Comparison of ENCODE assay signal across 16 cellular contexts in genomic region chr16:87127061-87127765, GRCh38.
DNase-seq lines count a peak whose midpoint lies in the region; ATAC-seq and TF ChIP-seq lines count a peak whose summit lies in the region.
"Had no signal": no experiment of that assay in that cellular context is flagged by ENCODE, and none has a peak within 500 bp of the region (broad histone marks: within the 10 kb centered on the region; RNA-seq: fewer than 3 reads in every experiment).

No MANE protein-coding gene starts in this region.

- H3K27me3 Mint-ChIP-seq in type B pancreatic cell: peaks cover 24% of the 10 kb centered on the region
- H3K27me3 Mint-ChIP-seq: stimulated activated naive B cell treated with anti-CD40 and anti-IgM and Interleukin-4, amounts not matched to agents 10 μg/mL and 1 μg/mL and 100 μg/mL, for 72 hours had no signal

- H3K27ac ChIP-seq in gastroesophageal sphincter: peak overlapping the region in 3 of 4 donors; percentile 17 to 48 (median 40)

- peaks cover 0 to 17% (median 6%) of the 10 kb centered on the region in 3 donors for H3K4me1 ChIP-seq in gastroesophageal sphincter

- H3K9me3 ChIP-seq in gastroesophageal sphincter: peaks cover 0 to 40% (median 0%) of the 10 kb centered on the region in 3 donors

- TF ChIP-seq EP300 in gastroesophageal sphincter (IDR thresholded peaks at IDR 0.05): no peak

- H3K9me3 Mint-ChIP-seq in type B pancreatic cell: no peaks in the 10 kb centered on the region

- H3K4me3 Mint-ChIP-seq in type B pancreatic cell: peak overlapping the region; percentile 17
- H3K4me3 Mint-ChIP-seq: naive B cell; stimulated activated naive B cell treated with anti-CD40 and anti-IgM and Interleukin-4, amounts not matched to agents 10 μg/mL and 1 μg/mL and 100 μg/mL, for 72 hours had no signal

- TF ChIP-seq CTCF in gastroesophageal sphincter (IDR thresholded peaks at IDR 0.05) (no peak), type B pancreatic cell (conservative IDR thresholded peaks at IDR 0.05) (no peak)

- no peaks in the 10 kb centered on the region for H3K36me3 ChIP-seq in gastroesophageal sphincter

- ATAC-seq in gastroesophageal sphincter: no peak
- ATAC-seq: stimulated activated naive B cell treated with anti-CD40 and anti-IgM and Interleukin-4, amounts not matched to agents 10 μg/mL and 1 μg/mL and 100 μg/mL, for 72 hours had no signal

- no peak overlapping the region for H3K27ac Mint-ChIP-seq in type B pancreatic cell
- H3K27ac Mint-ChIP-seq: naive B cell; stimulated activated naive B cell treated with anti-CD40 and anti-IgM and Interleukin-4, amounts not matched to agents 10 μg/mL and 1 μg/mL and 100 μg/mL, for 72 hours had no signal

- no peak for TF ChIP-seq POLR2A in gastroesophageal sphincter (IDR thresholded peaks at IDR 0.05)

- no peak overlapping the region for H3K4me3 ChIP-seq in gastroesophageal sphincter

- peaks cover 6% of the 10 kb centered on the region for H3K36me3 Mint-ChIP-seq in type B pancreatic cell

- peak; percentile 4 for DNase-seq in amniotic stem cell (lab: John Stamatoyannopoulos, UW)
- DNase-seq in mesenteric fat pad (ENCODE audit: low spot score): peak; percentile 84
- no peak for DNase-seq in type B pancreatic cell (ENCODE audit: extremely low spot score, unreplicated experiment)
- DNase-seq in activated CD4-positive, alpha-beta T cell treated with anti-CD3 and anti-CD28 coated beads, Interleukin-2, amount 50 U/mL, for 48 hours: no peak
- DNase-seq in activated naive CD4-positive, alpha-beta T cell treated with anti-CD3 and anti-CD28 coated beads, Interleukin-2, amount 50 U/mL, for 16 hours: no peak
- DNase-seq in stimulated activated CD4-positive, alpha-beta T cell treated with anti-CD3 and anti-CD28 coated beads, Interleukin-2, amount 100 ng/mL, for 48 hours: no peak
- DNase-seq in NK-92 (lab: John Stamatoyannopoulos, UW; ENCODE audit: unreplicated experiment): no peak
- DNase-seq: activated gamma-delta T cell treated with Interleukin-2 at 50 U/mL for 16 hours; COR-L47; effector CD4-positive, alpha-beta T cell; KG1; naive B cell; NCI-H1930; stimulated activated naive B cell treated with anti-CD40 and anti-IgM and Interleukin-4, amounts not matched to agents 10 μg/mL and 1 μg/mL and 100 μg/mL, for 72 hours; T-helper 1 cell had no signal

- H3K27me3 ChIP-seq in gastroesophageal sphincter: peaks cover 43% of the 10 kb centered on the region

- 0% methylated on average over 3 to 7 of the region's 23 CpGs for WGBS in gastroesophageal sphincter (ENCODE audit: low coverage in 1 of 2), 2 donors

- H3K4me1 Mint-ChIP-seq in type B pancreatic cell (ENCODE audit: unreplicated experiment): peaks cover 31% of the 10 kb centered on the region
- H3K4me1 Mint-ChIP-seq: naive B cell; stimulated activated naive B cell treated with anti-CD40 and anti-IgM and Interleukin-4, amounts not matched to agents 10 μg/mL and 1 μg/mL and 100 μg/mL, for 72 hours had no signal

Comparison
In these comparisons a context has a peak if more than half of its experiments do, and no peak if none do; other contexts are left out.
1. DNase-seq: peak in amniotic stem cell (single experiment) and mesenteric fat pad (single experiment); none in type B pancreatic cell (single experiment), activated CD4-positive, alpha-beta T cell treated with anti-CD3 and anti-CD28 coated beads, Interleukin-2, amount 50 U/mL, for 48 hours (0 of 2), activated naive CD4-positive, alpha-beta T cell treated with anti-CD3 and anti-CD28 coated beads, Interleukin-2, amount 50 U/mL, for 16 hours (single experiment), stimulated activated CD4-positive, alpha-beta T cell treated with anti-CD3 and anti-CD28 coated beads, Interleukin-2, amount 100 ng/mL, for 48 hours (0 of 2) and NK-92 (single experiment).